In genomic region chr20:40865095-40865494, GRCh38 we compare ENCODE assay signal across 20 cellular contexts.
"Had no signal": no experiment of that assay in that cellular context is flagged by ENCODE, and none has a peak within 500 bp of the region (broad histone marks: within the 10 kb centered on the region; RNA-seq: fewer than 3 reads in every experiment).

No MANE protein-coding gene starts in this region.

- H3K36me3 ChIP-seq: thyroid gland, upper lobe of right lung had no signal

- H3K4me3 Mint-ChIP-seq: activated CD4-positive, alpha-beta memory T cell treated with anti-CD3 and anti-CD28 coated beads for 36 hours; memory B cell; natural killer cell treated with Interleukin-12 subunit alpha and Interleukin-12 subunit beta and Interleukin-15 and Interleukin-18, amount 100 ng/mL, for 72 hours; stimulated activated naive CD8-positive, alpha-beta T cell treated with anti-CD3 and anti-CD28 coated beads, Interleukin-15, Interleukin-2, amounts not matched to agents 100 ng/mL and 50 ng/mL, for 24 hours; T-cell; T-helper 2 cell treated with Interferon-gamma antibody and Interleukin-4, amounts not matched to agents 5 μg/mL and 100 μg/mL, for 36 hours had no signal

- H3K27me3 ChIP-seq: hepatocyte, thyroid gland, upper lobe of right lung had no signal

- H3K4me1 Mint-ChIP-seq: memory B cell, T-cell had no signal

- H3K27ac Mint-ChIP-seq: activated CD4-positive, alpha-beta memory T cell treated with anti-CD3 and anti-CD28 coated beads for 36 hours; memory B cell; natural killer cell treated with Interleukin-12 subunit alpha and Interleukin-12 subunit beta and Interleukin-15 and Interleukin-18, amount 100 ng/mL, for 72 hours; stimulated activated naive CD8-positive, alpha-beta T cell treated with anti-CD3 and anti-CD28 coated beads, Interleukin-15, Interleukin-2, amounts not matched to agents 100 ng/mL and 50 ng/mL, for 24 hours; T-cell; T-helper 2 cell treated with Interferon-gamma antibody and Interleukin-4, amounts not matched to agents 5 μg/mL and 100 μg/mL, for 36 hours had no signal

- H3K36me3 Mint-ChIP-seq: activated CD4-positive, alpha-beta memory T cell treated with anti-CD3 and anti-CD28 coated beads for 36 hours; memory B cell; natural killer cell treated with Interleukin-12 subunit alpha and Interleukin-12 subunit beta and Interleukin-15 and Interleukin-18, amount 100 ng/mL, for 72 hours; T-cell had no signal

- H3K27ac ChIP-seq: epithelial cell of prostate, hepatocyte, parathyroid adenoma, thyroid gland, upper lobe of right lung had no signal

- H3K27me3 Mint-ChIP-seq: activated CD4-positive, alpha-beta memory T cell treated with anti-CD3 and anti-CD28 coated beads for 36 hours; natural killer cell treated with Interleukin-12 subunit alpha and Interleukin-12 subunit beta and Interleukin-15 and Interleukin-18, amount 100 ng/mL, for 72 hours; stimulated activated naive CD8-positive, alpha-beta T cell treated with anti-CD3 and anti-CD28 coated beads, Interleukin-15, Interleukin-2, amounts not matched to agents 100 ng/mL and 50 ng/mL, for 24 hours; T-cell had no signal

- H3K4me3 ChIP-seq: hepatocyte, thyroid gland, upper lobe of right lung had no signal

- H3K9me3 Mint-ChIP-seq: activated CD4-positive, alpha-beta memory T cell treated with anti-CD3 and anti-CD28 coated beads for 36 hours; memory B cell; natural killer cell treated with Interleukin-12 subunit alpha and Interleukin-12 subunit beta and Interleukin-15 and Interleukin-18, amount 100 ng/mL, for 72 hours; stimulated activated naive CD8-positive, alpha-beta T cell treated with anti-CD3 and anti-CD28 coated beads, Interleukin-15, Interleukin-2, amounts not matched to agents 100 ng/mL and 50 ng/mL, for 24 hours; T-cell; T-helper 2 cell treated with Interferon-gamma antibody and Interleukin-4, amounts not matched to agents 5 μg/mL and 100 μg/mL, for 36 hours had no signal

- DNase-seq: activated CD4-positive, alpha-beta memory T cell treated with anti-CD3 and anti-CD28 coated beads for 36 hours; activated CD4-positive, alpha-beta T cell treated with anti-CD3 and anti-CD28 coated beads for 4 hours; activated naive CD4-positive, alpha-beta T cell treated with Interleukin-2 at 50 U/mL for 16 hours; activated T-cell treated with anti-CD3 and anti-CD28 coated beads, Interleukin-2, amount 50 U/mL, for 48 hours; amygdala; cerebellar nuclear complex; cortex of kidney; nucleus accumbens; stimulated activated CD4-positive, alpha-beta T cell treated with anti-CD3 and anti-CD28 coated beads, Interleukin-4, amount 100 ng/mL, for 4 hours; substantia nigra; T-cell; thyroid gland; upper lobe of right lung had no signal

- H3K9me3 ChIP-seq: thyroid gland, upper lobe of right lung had no signal

- ATAC-seq: natural killer cell treated with Interleukin-12 subunit alpha and Interleukin-12 subunit beta and Interleukin-15 and Interleukin-18, amount 100 ng/mL, for 72 hours; T-cell; upper lobe of right lung had no signal
